ENCODE assay signal across 16 cellular contexts in the genomic region with DNA sequence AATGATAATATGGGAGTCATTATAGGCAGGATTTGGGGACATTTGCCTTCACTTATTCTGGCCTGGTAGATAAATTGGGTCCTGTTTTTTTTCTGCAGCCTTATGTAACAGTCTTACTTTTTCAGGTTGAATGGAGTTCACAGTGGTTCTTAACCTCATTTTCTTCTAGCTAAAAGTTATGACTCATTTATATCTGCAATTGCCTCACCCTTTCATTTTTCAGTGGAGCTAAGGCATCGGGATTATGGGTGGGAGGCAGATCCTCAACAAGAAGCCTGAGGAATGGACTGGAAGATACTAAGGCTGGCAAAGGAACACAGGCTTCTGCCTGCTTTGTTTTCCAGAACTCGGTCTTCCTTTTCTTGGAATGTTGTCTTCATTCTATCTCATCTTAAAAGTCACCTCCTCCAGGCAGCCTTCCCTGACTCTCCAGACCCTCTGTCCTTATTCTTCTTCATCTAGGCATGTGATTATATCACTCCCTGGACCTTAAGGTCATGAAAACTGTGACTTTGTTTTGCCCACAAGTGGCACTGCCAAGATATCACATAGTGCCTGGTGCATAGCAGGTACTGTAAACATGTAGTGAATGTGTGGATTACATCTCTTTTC. TPM values are rescaled to one million over a fixed set of nuclear protein-coding genes. Genes with fewer than 3 reads are reported as not detected.
A peak's percentile ranks its signal among the peaks of the same experiment; 100 is the strongest.
DNase-seq lines count a peak whose midpoint lies in the region; ATAC-seq and TF ChIP-seq lines count a peak whose summit lies in the region.
"Had no signal": no experiment of that assay in that cellular context is flagged by ENCODE, and none has a peak within 500 bp of the region (broad histone marks: within the 10 kb centered on the region; RNA-seq: fewer than 3 reads in every experiment).

No MANE protein-coding gene starts in this region.

- peak; percentile 62 for ATAC-seq in activated T-helper 17 cell treated with anti-CD3 and anti-CD28 coated beads, Interleukin-2, amount 50 U/mL, for 72 hours (replicated peaks)
- ATAC-seq in HG02938 (IDR thresholded peaks at IDR 0.05; ENCODE audit: unreplicated experiment): no peak
- ATAC-seq: Panc1 had no signal

- no peak overlapping the region for H3K4me3 Mint-ChIP-seq in activated T-helper 17 cell treated with anti-CD3 and anti-CD28 coated beads, Interleukin-2, amount 50 U/mL, for 72 hours
- H3K4me3 Mint-ChIP-seq: activated CD4-positive, alpha-beta memory T cell treated with anti-CD3 and anti-CD28 coated beads, Interleukin-2, amount 10 ng/mL, durations not matched to agents 7 days and 5 days; activated naive CD4-positive, alpha-beta T cell treated with anti-CD3 and anti-CD28 coated beads, Interleukin-2, amount 10 ng/mL, durations not matched to agents 7 days and 5 days had no signal

- no peaks in the 10 kb centered on the region for H3K27me3 Mint-ChIP-seq in activated T-helper 17 cell treated with anti-CD3 and anti-CD28 coated beads, Interleukin-2, amount 50 U/mL, for 72 hours

- DNase-seq in AG10803 (ENCODE audit: low read depth) (peak; percentile 51), H4 (ENCODE audit: low spot score) (peak; percentile 18), glomerular visceral epithelial cell (ENCODE audit: extremely low spot score) (peak; percentile 51), middle frontal gyrus (ENCODE audit: extremely low spot score, low spot score) (no peak), NCI-H1930 (lab: John Stamatoyannopoulos, UW) (no peak)
- DNase-seq in stimulated activated CD4-positive, alpha-beta T cell treated with anti-CD3 and anti-CD28 coated beads, Interleukin-4, amount 100 ng/mL, for 1 hour: no peak
- DNase-seq: activated CD4-positive, alpha-beta memory T cell treated with anti-CD3 and anti-CD28 coated beads, Interleukin-2, amount 10 ng/mL, durations not matched to agents 7 days and 5 days; activated naive CD4-positive, alpha-beta T cell treated with anti-CD3 and anti-CD28 coated beads, Interleukin-2, amount 10 ng/mL, durations not matched to agents 7 days and 5 days; erythroblast; MM.1S; NCI-H345; sigmoid colon had no signal

- TF ChIP-seq CTCF in AG10803 (conservative IDR thresholded peaks at IDR 0.05; ENCODE audit: low read length): no peak

- H3K27ac Mint-ChIP-seq in activated T-helper 17 cell treated with anti-CD3 and anti-CD28 coated beads, Interleukin-2, amount 50 U/mL, for 72 hours: no peak overlapping the region
- H3K27ac Mint-ChIP-seq: activated CD4-positive, alpha-beta memory T cell treated with anti-CD3 and anti-CD28 coated beads, Interleukin-2, amount 10 ng/mL, durations not matched to agents 7 days and 5 days; activated naive CD4-positive, alpha-beta T cell treated with anti-CD3 and anti-CD28 coated beads, Interleukin-2, amount 10 ng/mL, durations not matched to agents 7 days and 5 days had no signal

- no peaks in the 10 kb centered on the region for H3K36me3 Mint-ChIP-seq in activated T-helper 17 cell treated with anti-CD3 and anti-CD28 coated beads, Interleukin-2, amount 50 U/mL, for 72 hours (ENCODE audit: low read depth)
- H3K36me3 Mint-ChIP-seq: activated naive CD4-positive, alpha-beta T cell treated with anti-CD3 and anti-CD28 coated beads, Interleukin-2, amount 10 ng/mL, durations not matched to agents 7 days and 5 days had no signal

- H3K4me3 ChIP-seq in AG10803 (ENCODE audit: low read length): no peak overlapping the region
- H3K4me3 ChIP-seq: BLaER1, sigmoid colon had no signal

- H3K4me1 Mint-ChIP-seq in activated T-helper 17 cell treated with anti-CD3 and anti-CD28 coated beads, Interleukin-2, amount 50 U/mL, for 72 hours: peaks cover 5% of the 10 kb centered on the region
- H3K4me1 Mint-ChIP-seq: activated naive CD4-positive, alpha-beta T cell treated with anti-CD3 and anti-CD28 coated beads, Interleukin-2, amount 10 ng/mL, durations not matched to agents 7 days and 5 days had no signal

- no peaks in the 10 kb centered on the region for H3K9me3 Mint-ChIP-seq in activated T-helper 17 cell treated with anti-CD3 and anti-CD28 coated beads, Interleukin-2, amount 50 U/mL, for 72 hours
- H3K9me3 Mint-ChIP-seq: activated CD4-positive, alpha-beta memory T cell treated with anti-CD3 and anti-CD28 coated beads, Interleukin-2, amount 10 ng/mL, durations not matched to agents 7 days and 5 days; activated naive CD4-positive, alpha-beta T cell treated with anti-CD3 and anti-CD28 coated beads, Interleukin-2, amount 10 ng/mL, durations not matched to agents 7 days and 5 days had no signal

RNA-seq across cellular contexts. Expression of a gene that starts 41.0 kb away (rescaled TPM):
- total RNA-seq in H4 (2014; rRNA removed; shearing (Covaris generic)): 115 and 128 TPM in 2 replicates
- 10 to 100 TPM; 12.9 to 32.6 TPM for total RNA-seq in activated T-helper 17 cell treated with anti-CD3 and anti-CD28 coated beads, Interleukin-2, amount 50 U/mL, for 72 hours

Comparison
In these comparisons a context has a peak if more than half of its experiments do, and no peak if none do; other contexts are left out.
1. DNase-seq: peak in AG10803 (single experiment), H4 (single experiment) and glomerular visceral epithelial cell (single experiment); none in middle frontal gyrus (single experiment), NCI-H1930 (0 of 2) and stimulated activated CD4-positive, alpha-beta T cell treated with anti-CD3 and anti-CD28 coated beads, Interleukin-4, amount 100 ng/mL, for 1 hour (single experiment).